Comparison of ENCODE assay signal across 1 cellular context in the genomic region with DNA sequence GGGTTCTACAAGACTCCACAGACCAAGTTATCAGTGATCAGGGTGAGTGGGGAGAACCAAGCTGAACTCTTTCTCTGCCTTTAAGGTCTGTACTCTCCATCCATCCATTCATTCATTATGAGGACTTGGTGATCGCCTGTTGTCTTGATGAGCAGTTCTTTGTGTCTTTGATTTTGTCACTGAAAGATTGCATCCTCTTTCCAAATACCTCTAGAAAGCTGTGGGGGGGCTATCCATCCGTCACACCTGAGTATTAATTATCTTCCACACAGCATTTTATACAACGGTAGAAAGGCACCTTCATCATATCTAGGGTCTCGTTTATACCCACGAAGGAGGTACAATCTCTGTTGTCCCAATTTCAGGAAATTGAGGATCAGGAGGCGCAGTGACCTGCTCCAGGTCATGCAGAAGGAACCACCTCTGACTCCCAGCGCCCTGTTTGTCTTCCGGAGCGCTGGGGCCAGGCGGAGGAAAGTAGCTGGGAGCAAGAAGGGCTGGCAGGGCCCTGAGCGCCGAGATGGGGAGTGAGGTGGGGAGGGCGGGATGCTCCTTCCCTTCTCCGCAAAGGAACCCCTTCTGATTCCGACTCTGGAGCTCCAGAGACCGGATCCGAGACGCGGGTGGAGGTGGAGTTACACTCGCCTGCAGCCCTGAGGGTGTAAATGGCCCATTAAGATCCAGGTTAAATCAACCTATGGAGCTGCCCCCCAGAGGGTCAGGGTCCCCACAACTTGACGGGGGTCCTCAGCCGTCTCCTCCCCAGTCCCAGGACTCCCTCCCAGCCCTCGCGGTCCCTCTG.
A peak's percentile ranks its signal among the peaks of the same experiment; 100 is the strongest.
TF ChIP-seq lines count a peak whose summit lies in the region.

No MANE protein-coding gene starts in this region.

TF ChIP-seq in K562, 482 proteins besides CTCF, POLR2A, EP300 and RAD21:
- TF ChIP-seq, protein P1, sequence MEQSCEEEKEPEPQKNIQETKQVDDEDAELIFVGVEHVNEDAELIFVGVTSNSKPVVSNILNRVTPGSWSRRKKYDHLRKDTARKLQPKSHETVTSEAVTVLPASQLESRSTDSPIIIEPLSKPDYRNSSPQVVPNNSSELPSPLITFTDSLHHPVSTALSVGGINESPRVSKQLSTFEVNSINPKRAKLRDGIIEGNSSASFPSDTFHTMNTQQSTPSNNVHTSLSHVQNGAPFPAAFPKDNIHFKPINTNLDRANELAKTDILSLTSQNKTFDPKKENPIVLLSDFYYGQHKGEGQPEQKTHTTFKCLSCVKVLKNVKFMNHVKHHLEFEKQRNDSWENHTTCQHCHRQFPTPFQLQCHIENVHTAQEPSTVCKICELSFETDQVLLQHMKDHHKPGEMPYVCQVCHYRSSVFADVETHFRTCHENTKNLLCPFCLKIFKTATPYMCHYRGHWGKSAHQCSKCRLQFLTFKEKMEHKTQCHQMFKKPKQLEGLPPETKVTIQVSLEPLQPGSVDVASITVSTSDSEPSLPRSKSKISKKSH (CRISPR knock-in tag; IDR thresholded peaks at IDR 0.05): no peak
- TF ChIP-seq ZBTB7A (IDR thresholded peaks at IDR 0.05; ENCODE audit: borderline replicate concordance, control insufficient read depth, low read depth, low read length): peak; percentile 22; the same call in 1 of the 2 replicates
